In the genomic region with DNA sequence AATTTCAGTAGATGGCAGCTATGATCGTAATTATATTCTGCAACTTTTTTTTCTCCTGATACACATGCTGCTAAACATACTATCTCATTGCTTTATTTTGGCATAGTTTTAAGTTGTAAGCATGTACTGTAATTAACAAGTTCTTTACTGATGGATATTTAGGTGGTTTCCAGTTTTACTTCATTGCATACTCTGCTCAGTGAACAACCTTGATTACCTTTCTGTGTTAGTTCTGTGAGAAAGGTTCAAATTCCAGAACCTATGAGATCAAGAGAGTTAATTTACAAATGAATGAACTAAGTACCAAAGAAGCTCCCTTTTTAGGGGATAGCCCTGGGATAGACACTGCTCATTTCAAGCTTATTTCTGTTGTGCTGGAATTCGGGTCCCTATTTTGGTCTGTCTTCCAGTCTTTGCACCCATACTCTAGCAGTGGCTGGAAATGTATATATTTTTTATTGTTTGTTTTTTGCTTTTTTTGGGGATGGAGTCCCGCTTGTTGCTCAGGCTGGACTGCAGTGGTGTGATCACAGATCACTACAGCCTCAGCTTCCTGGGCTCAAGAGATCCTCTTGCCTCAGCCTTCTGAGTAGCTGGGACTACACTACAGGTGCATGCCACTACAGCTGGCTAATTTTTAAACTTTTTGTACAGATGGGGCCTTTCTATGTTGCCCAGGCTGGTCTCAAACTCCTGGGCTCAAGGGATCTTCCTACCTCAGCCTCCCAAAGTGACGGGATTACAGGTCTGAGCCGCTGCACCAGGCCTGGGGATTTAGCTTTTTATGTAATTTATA, we compare ENCODE assay signal across 13 cellular contexts. TPM values are rescaled to one million over a fixed set of nuclear protein-coding genes. Genes with fewer than 3 reads are reported as not detected.
DNase-seq lines count a peak whose midpoint lies in the region; ATAC-seq and TF ChIP-seq lines count a peak whose summit lies in the region.
"Had no signal": no experiment of that assay in that cellular context is flagged by ENCODE, and none has a peak within 500 bp of the region (broad histone marks: within the 10 kb centered on the region; RNA-seq: fewer than 3 reads in every experiment).

No MANE protein-coding gene starts in this region.

- peak overlapping the region; percentile 2 for H3K4me3 Mint-ChIP-seq in CD8-positive, alpha-beta T cell
- peak overlapping the region; percentile 60 for H3K4me3 Mint-ChIP-seq in GM23338
- no peak overlapping the region for H3K4me3 Mint-ChIP-seq in activated B cell treated with CpG ODN at 0.5 μM for 24 hours
- peak overlapping the region in 6 of 8 donors; percentile 32 to 59 (median 45) for H3K4me3 Mint-ChIP-seq in naive B cell

- H3K9me2 ChIP-seq in GM23338 (ENCODE audit: insufficient read depth): no peaks in the 10 kb centered on the region

- POLR2A ChIA-PET in CD8-positive, alpha-beta T cell (lab: Charles Lee): no interaction called here
- POLR2A ChIA-PET in activated B cell treated with CpG ODN at 0.5 μM for 24 hours (lab: Charles Lee): interaction anchor here (2.7 kb wide), 1 partner anchor 10 kb away, joined by 13 read pairs; no protein-coding TSS in a partner anchor

- H3K27me3 ChIP-seq in CD8-positive, alpha-beta T cell (ENCODE audit: insufficient read depth, low read length): no peaks in the 10 kb centered on the region
- no peaks in the 10 kb centered on the region for H3K27me3 ChIP-seq in GM23338 (ENCODE audit: insufficient read depth)
- H3K27me3 ChIP-seq: BLaER1 had no signal

- H3K9me3 Mint-ChIP-seq in CD8-positive, alpha-beta T cell: no peaks in the 10 kb centered on the region
- H3K9me3 Mint-ChIP-seq in GM23338 (no peaks in the 10 kb centered on the region), activated B cell treated with CpG ODN at 0.5 μM for 24 hours (no peaks in the 10 kb centered on the region), naive B cell (no peaks in the 10 kb centered on the region)

- intact Hi-C loops in CD8-positive, alpha-beta T cell (cut with DNase I, micrococcal nuclease): loop anchor here in 1 of 2 experiments (2.0 kb wide), 1 partner anchor 48 kb away; no protein-coding TSS in a partner anchor
- intact Hi-C loops in activated B cell treated with CpG ODN at 0.5 μM for 24 hours (cut with micrococcal nuclease): loop anchor here (1.0 kb wide), 2 partner anchors 8 to 10 kb away; a partner anchor contains a TSS

- no peak overlapping the region for H3K27ac ChIP-seq in CD8-positive, alpha-beta T cell (ENCODE audit: low read depth, low read length)
- H3K27ac ChIP-seq in GM23338 (ENCODE audit: low read depth): peak overlapping the region; percentile 28; the same call in 1 of the 2 replicates
- H3K27ac ChIP-seq: BLaER1, thoracic aorta had no signal

- peaks cover 69% of the 10 kb centered on the region for H4K20me1 ChIP-seq in GM23338 (replicated peaks; ENCODE audit: insufficient read depth)

- CTCF ChIA-PET in CD8-positive, alpha-beta T cell (lab: Charles Lee): no interaction called here
- CTCF ChIA-PET in activated B cell treated with CpG ODN at 0.5 μM for 24 hours (lab: Charles Lee): interaction anchor here (1.4 kb wide), 1 partner anchor 10 kb away, joined by 5 read pairs; no protein-coding TSS in a partner anchor

- no peak for ATAC-seq in CD8-positive, alpha-beta T cell
- ATAC-seq in GM23338: peak; percentile 83
- ATAC-seq in activated B cell treated with CpG ODN at 0.5 μM for 24 hours (ENCODE audit: low read depth): no peak
- peak; percentile 50 for ATAC-seq in naive B cell (ENCODE audit: low read depth in 2 of 2)
- ATAC-seq: Panc1 had no signal

- H2AFZ ChIP-seq in GM23338: no peak overlapping the region

- no peaks in the 10 kb centered on the region for H3K36me3 Mint-ChIP-seq in CD8-positive, alpha-beta T cell
- no peaks in the 10 kb centered on the region for H3K36me3 Mint-ChIP-seq in GM23338 (ENCODE audit: low read depth)
- H3K36me3 Mint-ChIP-seq in activated B cell treated with CpG ODN at 0.5 μM for 24 hours (ENCODE audit: low read depth): peaks cover 1% of the 10 kb centered on the region
- no peaks in the 10 kb centered on the region for H3K36me3 Mint-ChIP-seq in naive B cell

- no peaks in the 10 kb centered on the region for H3K36me3 ChIP-seq in CD8-positive, alpha-beta T cell (ENCODE audit: insufficient read depth, low read length)
- no peaks in the 10 kb centered on the region for H3K36me3 ChIP-seq in GM23338 (ENCODE audit: insufficient read depth)
- H3K36me3 ChIP-seq: thoracic aorta had no signal

- TF ChIP-seq CTCF in CD8-positive, alpha-beta T cell (IDR thresholded peaks at IDR 0.05): no peak
- TF ChIP-seq CTCF in GM23338 (conservative IDR thresholded peaks at IDR 0.05; ENCODE audit: low read depth in 2 of 2) (no peak), activated B cell treated with CpG ODN at 0.5 μM for 24 hours (IDR thresholded peaks at IDR 0.05) (no peak)

- H3K9me3 ChIP-seq in CD8-positive, alpha-beta T cell (ENCODE audit: low read length): no peaks in the 10 kb centered on the region
- H3K9me3 ChIP-seq: BLaER1, thoracic aorta had no signal

- peak overlapping the region; percentile 16 for H3K27ac Mint-ChIP-seq in CD8-positive, alpha-beta T cell
- H3K27ac Mint-ChIP-seq in GM23338 (peak overlapping the region; percentile 91), activated B cell treated with CpG ODN at 0.5 μM for 24 hours (peak overlapping the region; percentile 46), naive B cell (peak overlapping the region in 5 of 6 donors; percentile 64 to 87 (median 77))

- peaks cover 92% of the 10 kb centered on the region for H3K4me1 ChIP-seq in CD8-positive, alpha-beta T cell (ENCODE audit: insufficient read depth, low read length)
- peaks cover 73% of the 10 kb centered on the region for H3K4me1 ChIP-seq in GM23338 (ENCODE audit: insufficient read depth)

- peak overlapping the region; percentile 19 for H3K4me2 ChIP-seq in GM23338
- H3K4me2 ChIP-seq: BLaER1 had no signal

- no peaks in the 10 kb centered on the region for H3K27me3 Mint-ChIP-seq in CD8-positive, alpha-beta T cell (ENCODE audit: low read depth)
- H3K27me3 Mint-ChIP-seq in GM23338 (ENCODE audit: insufficient read depth, low read depth, poor library complexity) (no peaks in the 10 kb centered on the region), activated B cell treated with CpG ODN at 0.5 μM for 24 hours (no peaks in the 10 kb centered on the region), naive B cell (no peaks in the 10 kb centered on the region)

- H3F3A ChIP-seq in GM23338 (replicated peaks; ENCODE audit: low read depth): no peaks in the 10 kb centered on the region

- H3K79me2 ChIP-seq in GM23338 (replicated peaks; ENCODE audit: insufficient read depth): peaks cover 100% of the 10 kb centered on the region

- no peak for DNase-seq in CD8-positive, alpha-beta T cell
- DNase-seq in GM23338 (ENCODE audit: low spot score) (peak; percentile 58), activated B cell treated with CpG ODN at 0.5 μM for 24 hours (no peak), naive B cell (no peak), kidney glomerular epithelial cell (lab: John Stamatoyannopoulos, UW) (no peak), NCI-H748 treated with DMSO at 0.1 percent for 48 hours (lab: John Stamatoyannopoulos, UW) (no peak), D341Med (ENCODE audit: low spot score) (no peak), Kasumi-1 (lab: John Stamatoyannopoulos, UW) (no peak)
- DNase-seq: activated CD4-positive, CD25-positive, alpha-beta regulatory T cell treated with anti-CD3 and anti-CD28 coated beads, Interleukin-2, amount 50 U/mL, for 72 hours; EL had no signal

- peaks cover 92% of the 10 kb centered on the region for H3K4me1 Mint-ChIP-seq in CD8-positive, alpha-beta T cell (ENCODE audit: low read depth)
- peaks cover 81% of the 10 kb centered on the region for H3K4me1 Mint-ChIP-seq in GM23338
- peaks cover 90% of the 10 kb centered on the region for H3K4me1 Mint-ChIP-seq in activated B cell treated with CpG ODN at 0.5 μM for 24 hours
- peaks cover 65 to 93% (median 84%) of the 10 kb centered on the region in 3 donors for H3K4me1 Mint-ChIP-seq in naive B cell

- H3K4me3 ChIP-seq in CD8-positive, alpha-beta T cell (ENCODE audit: low read depth, low read length): no peak overlapping the region
- peak overlapping the region; percentile 9 for H3K4me3 ChIP-seq in GM23338
- H3K4me3 ChIP-seq: BLaER1, thoracic aorta had no signal

TF ChIP-seq in GM23338, 12 proteins besides CTCF, POLR2A, EP300 and RAD21 (continues in another document):
- TF ChIP-seq ZNF114 (CRISPR knock-in tag; IDR thresholded peaks at IDR 0.05) (no peak), CREB1 (CRISPR knock-in tag; IDR thresholded peaks at IDR 0.05; ENCODE audit: low read depth) (no peak), STAT1 (IDR thresholded peaks at IDR 0.05; ENCODE audit: unreplicated experiment) (no peak), EZH2phosphoT487 (IDR thresholded peaks at IDR 0.05; ENCODE audit: unreplicated experiment) (no peak), EZH2 (IDR thresholded peaks at IDR 0.05; ENCODE audit: low read depth, unreplicated experiment) (no peak)
- TF ChIP-seq, protein P1, sequence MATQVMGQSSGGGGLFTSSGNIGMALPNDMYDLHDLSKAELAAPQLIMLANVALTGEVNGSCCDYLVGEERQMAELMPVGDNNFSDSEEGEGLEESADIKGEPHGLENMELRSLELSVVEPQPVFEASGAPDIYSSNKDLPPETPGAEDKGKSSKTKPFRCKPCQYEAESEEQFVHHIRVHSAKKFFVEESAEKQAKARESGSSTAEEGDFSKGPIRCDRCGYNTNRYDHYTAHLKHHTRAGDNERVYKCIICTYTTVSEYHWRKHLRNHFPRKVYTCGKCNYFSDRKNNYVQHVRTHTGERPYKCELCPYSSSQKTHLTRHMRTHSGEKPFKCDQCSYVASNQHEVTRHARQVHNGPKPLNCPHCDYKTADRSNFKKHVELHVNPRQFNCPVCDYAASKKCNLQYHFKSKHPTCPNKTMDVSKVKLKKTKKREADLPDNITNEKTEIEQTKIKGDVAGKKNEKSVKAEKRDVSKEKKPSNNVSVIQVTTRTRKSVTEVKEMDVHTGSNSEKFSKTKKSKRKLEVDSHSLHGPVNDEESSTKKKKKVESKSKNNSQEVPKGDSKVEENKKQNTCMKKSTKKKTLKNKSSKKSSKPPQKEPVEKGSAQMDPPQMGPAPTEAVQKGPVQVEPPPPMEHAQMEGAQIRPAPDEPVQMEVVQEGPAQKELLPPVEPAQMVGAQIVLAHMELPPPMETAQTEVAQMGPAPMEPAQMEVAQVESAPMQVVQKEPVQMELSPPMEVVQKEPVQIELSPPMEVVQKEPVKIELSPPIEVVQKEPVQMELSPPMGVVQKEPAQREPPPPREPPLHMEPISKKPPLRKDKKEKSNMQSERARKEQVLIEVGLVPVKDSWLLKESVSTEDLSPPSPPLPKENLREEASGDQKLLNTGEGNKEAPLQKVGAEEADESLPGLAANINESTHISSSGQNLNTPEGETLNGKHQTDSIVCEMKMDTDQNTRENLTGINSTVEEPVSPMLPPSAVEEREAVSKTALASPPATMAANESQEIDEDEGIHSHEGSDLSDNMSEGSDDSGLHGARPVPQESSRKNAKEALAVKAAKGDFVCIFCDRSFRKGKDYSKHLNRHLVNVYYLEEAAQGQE (IDR thresholded peaks at IDR 0.05; ENCODE audit: unreplicated experiment): no peak

RNA-seq across cellular contexts. Expression of a gene that starts 10.6 kb away (rescaled TPM):
- total RNA-seq in CD8-positive, alpha-beta T cell: 100 to 1,000 TPM; 164 to 176 TPM
- 211 and 237 TPM in 2 replicates for total RNA-seq in GM23338 (2014; rRNA removed; shearing (Covaris generic))
- 188 and 198 TPM in 2 replicates for polyA plus RNA-seq in GM23338 (2016; fragmentation: Nextera tagmentation; extraction: Ambion mirVana)
- total RNA-seq in activated B cell treated with CpG ODN at 0.5 μM for 24 hours: 205 and 255 TPM in 2 replicates
- 100 to 1,000 TPM; 100 to 157 (median 128) TPM for polyA plus RNA-seq in naive B cell (ENCODE audit: low read depth in 6 of 6)

Comparison
In these comparisons a context has a peak if more than half of its experiments do, and no peak if none do; other contexts are left out.
1. ATAC-seq: peak in GM23338 (single experiment) and naive B cell (2 of 2); none in CD8-positive, alpha-beta T cell (single experiment) and activated B cell treated with CpG ODN at 0.5 μM for 24 hours (single experiment).
2. H3K27ac Mint-ChIP-seq: peak in every context shown above with its lines; median percentile 91 in GM23338; 77 in naive B cell; 46 in activated B cell treated with CpG ODN at 0.5 μM for 24 hours; 16 in CD8-positive, alpha-beta T cell.